ENCODE assay signal across 23 cellular contexts in genomic region chr3:89467886-89468479, GRCh38.
A peak's percentile ranks its signal among the peaks of the same experiment; 100 is the strongest.
DNase-seq lines count a peak whose midpoint lies in the region; ATAC-seq and TF ChIP-seq lines count a peak whose summit lies in the region.
"Had no signal": no experiment of that assay in that cellular context is flagged by ENCODE, and none has a peak within 500 bp of the region (broad histone marks: within the 10 kb centered on the region; RNA-seq: fewer than 3 reads in every experiment).

No MANE protein-coding gene starts in this region.

- no peak overlapping the region for H3K4me3 Mint-ChIP-seq in WTC11
- H3K4me3 Mint-ChIP-seq: activated CD4-positive, alpha-beta T cell treated with anti-CD3 and anti-CD28 coated beads for 36 hours; activated naive CD8-positive, alpha-beta T cell; B cell; CD4-positive, alpha-beta memory T cell; natural killer cell treated with Interleukin-12 subunit alpha and Interleukin-12 subunit beta and Interleukin-15 and Interleukin-18, amount 100 ng/mL, for 72 hours; stimulated activated naive CD8-positive, alpha-beta T cell treated with anti-CD3 and anti-CD28 coated beads, Interleukin-15, Interleukin-2, amounts not matched to agents 100 ng/mL and 50 ng/mL, for 24 hours had no signal

- intact Hi-C loops in Right ventricle myocardium inferior (cut with DNase I) (no loop called here), cardiac septum (cut with DNase I) (no loop called here), sciatic nerve (cut with DNase I) (no loop called here)

- no peak for TF ChIP-seq CTCF in WTC11 (IDR thresholded peaks at IDR 0.05)

- H3K27ac Mint-ChIP-seq in WTC11: no peak overlapping the region; the same call in 1 of the 2 replicates
- H3K27ac Mint-ChIP-seq: activated CD4-positive, alpha-beta T cell treated with anti-CD3 and anti-CD28 coated beads for 36 hours; activated naive CD8-positive, alpha-beta T cell; B cell; CD4-positive, alpha-beta memory T cell; natural killer cell treated with Interleukin-12 subunit alpha and Interleukin-12 subunit beta and Interleukin-15 and Interleukin-18, amount 100 ng/mL, for 72 hours; stimulated activated naive CD8-positive, alpha-beta T cell treated with anti-CD3 and anti-CD28 coated beads, Interleukin-15, Interleukin-2, amounts not matched to agents 100 ng/mL and 50 ng/mL, for 24 hours had no signal

- POLR2A ChIA-PET in WTC11 (lab: Charles Lee): no interaction called here

- peaks cover 2% of the 10 kb centered on the region; the same call in 1 of the 2 replicates for H3K36me3 Mint-ChIP-seq in WTC11
- H3K36me3 Mint-ChIP-seq: activated naive CD8-positive, alpha-beta T cell; CD4-positive, alpha-beta memory T cell; natural killer cell treated with Interleukin-12 subunit alpha and Interleukin-12 subunit beta and Interleukin-15 and Interleukin-18, amount 100 ng/mL, for 72 hours had no signal

- peaks cover 17% of the 10 kb centered on the region for H3K4me1 Mint-ChIP-seq in WTC11
- H3K4me1 Mint-ChIP-seq: activated CD4-positive, alpha-beta T cell treated with anti-CD3 and anti-CD28 coated beads for 36 hours; B cell; CD4-positive, alpha-beta memory T cell had no signal

- ATAC-seq in Right ventricle myocardium inferior: peak; percentile 20
- ATAC-seq in WTC11: peak; percentile 62
- peak; percentile 76 for ATAC-seq in sciatic nerve
- no peak for ATAC-seq in GM18519 (IDR thresholded peaks at IDR 0.05; ENCODE audit: low FRiP score, unreplicated experiment)
- ATAC-seq: activated CD4-positive, alpha-beta T cell treated with anti-CD3 and anti-CD28 coated beads for 36 hours; lower lobe of right lung; natural killer cell treated with Interleukin-12 subunit alpha and Interleukin-12 subunit beta and Interleukin-15 and Interleukin-18, amount 100 ng/mL, for 72 hours; Panc1 had no signal

- CTCF ChIA-PET in WTC11 (lab: Charles Lee): no interaction called here

- H3K27me3 Mint-ChIP-seq in WTC11 (ENCODE audit: low read depth): no peaks in the 10 kb centered on the region
- H3K27me3 Mint-ChIP-seq: activated CD4-positive, alpha-beta T cell treated with anti-CD3 and anti-CD28 coated beads for 36 hours; activated naive CD8-positive, alpha-beta T cell; B cell; CD4-positive, alpha-beta memory T cell; natural killer cell treated with Interleukin-12 subunit alpha and Interleukin-12 subunit beta and Interleukin-15 and Interleukin-18, amount 100 ng/mL, for 72 hours; stimulated activated naive CD8-positive, alpha-beta T cell treated with anti-CD3 and anti-CD28 coated beads, Interleukin-15, Interleukin-2, amounts not matched to agents 100 ng/mL and 50 ng/mL, for 24 hours had no signal

- no peaks in the 10 kb centered on the region for H3K9me3 Mint-ChIP-seq in WTC11
- H3K9me3 Mint-ChIP-seq: natural killer cell treated with Interleukin-12 subunit alpha and Interleukin-12 subunit beta and Interleukin-15 and Interleukin-18, amount 100 ng/mL, for 72 hours; stimulated activated naive CD8-positive, alpha-beta T cell treated with anti-CD3 and anti-CD28 coated beads, Interleukin-15, Interleukin-2, amounts not matched to agents 100 ng/mL and 50 ng/mL, for 24 hours had no signal

- DNase-seq in Right ventricle myocardium inferior (ENCODE audit: missing footprints): no peak
- no peak for DNase-seq in cardiac septum (ENCODE audit: low spot score)
- DNase-seq in WTC11 (ENCODE audit: low spot score): no peak
- peak; percentile 18 for DNase-seq in left kidney (ENCODE audit: low read depth, low spot score)
- no peak for DNase-seq in sciatic nerve (ENCODE audit: low spot score)
- DNase-seq in AG08396 (ENCODE audit: low spot score): no peak
- DNase-seq in effector CD4-positive, alpha-beta T cell: no peak
- DNase-seq: activated CD4-positive, alpha-beta T cell treated with anti-CD3 and anti-CD28 coated beads for 36 hours; CD4-positive, alpha-beta memory T cell; islet precursor cell; KBM-7; lower lobe of right lung; NCI-H1092 treated with DMSO at 0.1 percent for 48 hours; NCI-H2029 treated with DMSO at 0.1 percent for 48 hours; NCI-H345; SHP77 treated with DMSO at 0.1 percent for 48 hours; testis had no signal

TF ChIP-seq in WTC11, 78 proteins besides CTCF, POLR2A, EP300 and RAD21 (continues in another document):
- TF ChIP-seq ZNF532 (CRISPR knock-in tag; IDR thresholded peaks at IDR 0.05; ENCODE audit: borderline replicate concordance): no peak
- no peak for TF ChIP-seq PREB (CRISPR knock-in tag; IDR thresholded peaks at IDR 0.05; ENCODE audit: borderline replicate concordance)
- no peak for TF ChIP-seq RORB (CRISPR knock-in tag; IDR thresholded peaks at IDR 0.05)
- TF ChIP-seq MYBL2 (CRISPR knock-in tag; IDR thresholded peaks at IDR 0.05): no peak
- TF ChIP-seq GTF2I (CRISPR knock-in tag; conservative IDR thresholded peaks at IDR 0.05): no peak
- TF ChIP-seq GRHL2 (CRISPR knock-in tag; IDR thresholded peaks at IDR 0.05; ENCODE audit: insufficient replicate concordance, severe bottlenecking): no peak
- TF ChIP-seq HMGA2 (CRISPR knock-in tag; IDR thresholded peaks at IDR 0.05): no peak
- no peak for TF ChIP-seq AFF4 (CRISPR knock-in tag; IDR thresholded peaks at IDR 0.05; ENCODE audit: borderline replicate concordance)
- no peak for TF ChIP-seq IRF1 (CRISPR knock-in tag; IDR thresholded peaks at IDR 0.05)
- no peak for TF ChIP-seq CREB1 (CRISPR knock-in tag; IDR thresholded peaks at IDR 0.05)
